12 cellular contexts compared by ENCODE assay signal in genomic region chr7:84477786-84478405, GRCh38.
"Had no signal": no experiment of that assay in that cellular context is flagged by ENCODE, and none has a peak within 500 bp of the region (broad histone marks: within the 10 kb centered on the region; RNA-seq: fewer than 3 reads in every experiment).

No MANE protein-coding gene starts in this region.

- DNase-seq: activated CD4-positive, alpha-beta T cell treated with anti-CD3 and anti-CD28 coated beads, Interleukin-2, amount 10 ng/mL, durations not matched to agents 7 days and 5 days; activated naive CD4-positive, alpha-beta T cell treated with anti-CD3 and anti-CD28 coated beads, Interleukin-2, amount 10 ng/mL, durations not matched to agents 7 days and 5 days; cortex of kidney; effector memory CD4-positive, alpha-beta T cell; erythroblast; glutamatergic neuron; left ventricle myocardium superior; ovary; stimulated activated CD4-positive, alpha-beta T cell treated with anti-CD3 and anti-CD28 coated beads, Interleukin-15, amount 100 ng/mL, for 24 hours; stimulated activated CD4-positive, alpha-beta T cell treated with anti-CD3 and anti-CD28 coated beads, Interleukin-4, amount 100 ng/mL, for 24 hours; T-cell; upper lobe of left lung had no signal

- H3K9me3 ChIP-seq: ovary, upper lobe of left lung had no signal

- H3K36me3 ChIP-seq: ovary, upper lobe of left lung had no signal

- ATAC-seq: left ventricle myocardium superior, T-cell had no signal

- H3K27me3 ChIP-seq: ovary, upper lobe of left lung had no signal

- H3K4me1 ChIP-seq: upper lobe of left lung had no signal

- H3K4me3 ChIP-seq: ovary, upper lobe of left lung had no signal

- H3K27ac ChIP-seq: ovary, upper lobe of left lung had no signal
